1 cellular context compared by ENCODE assay signal in genomic region chr1:182795563-182796228, GRCh38.
TF ChIP-seq lines count a peak whose summit lies in the region.

No MANE protein-coding gene starts in this region.

TF ChIP-seq in K562, 482 proteins besides CTCF, POLR2A, EP300 and RAD21 (continued from another document and continues in another):
- TF ChIP-seq ZNF407 (IDR thresholded peaks at IDR 0.05; ENCODE audit: low read depth), result no peak
- no peak for TF ChIP-seq ZKSCAN8 (CRISPR knock-in tag; IDR thresholded peaks at IDR 0.05)
- peak; percentile 71; the same call in 1 of the 2 replicates for TF ChIP-seq GATAD2B (IDR thresholded peaks at IDR 0.05; ENCODE audit: borderline replicate concordance)
- TF ChIP-seq, protein P1, sequence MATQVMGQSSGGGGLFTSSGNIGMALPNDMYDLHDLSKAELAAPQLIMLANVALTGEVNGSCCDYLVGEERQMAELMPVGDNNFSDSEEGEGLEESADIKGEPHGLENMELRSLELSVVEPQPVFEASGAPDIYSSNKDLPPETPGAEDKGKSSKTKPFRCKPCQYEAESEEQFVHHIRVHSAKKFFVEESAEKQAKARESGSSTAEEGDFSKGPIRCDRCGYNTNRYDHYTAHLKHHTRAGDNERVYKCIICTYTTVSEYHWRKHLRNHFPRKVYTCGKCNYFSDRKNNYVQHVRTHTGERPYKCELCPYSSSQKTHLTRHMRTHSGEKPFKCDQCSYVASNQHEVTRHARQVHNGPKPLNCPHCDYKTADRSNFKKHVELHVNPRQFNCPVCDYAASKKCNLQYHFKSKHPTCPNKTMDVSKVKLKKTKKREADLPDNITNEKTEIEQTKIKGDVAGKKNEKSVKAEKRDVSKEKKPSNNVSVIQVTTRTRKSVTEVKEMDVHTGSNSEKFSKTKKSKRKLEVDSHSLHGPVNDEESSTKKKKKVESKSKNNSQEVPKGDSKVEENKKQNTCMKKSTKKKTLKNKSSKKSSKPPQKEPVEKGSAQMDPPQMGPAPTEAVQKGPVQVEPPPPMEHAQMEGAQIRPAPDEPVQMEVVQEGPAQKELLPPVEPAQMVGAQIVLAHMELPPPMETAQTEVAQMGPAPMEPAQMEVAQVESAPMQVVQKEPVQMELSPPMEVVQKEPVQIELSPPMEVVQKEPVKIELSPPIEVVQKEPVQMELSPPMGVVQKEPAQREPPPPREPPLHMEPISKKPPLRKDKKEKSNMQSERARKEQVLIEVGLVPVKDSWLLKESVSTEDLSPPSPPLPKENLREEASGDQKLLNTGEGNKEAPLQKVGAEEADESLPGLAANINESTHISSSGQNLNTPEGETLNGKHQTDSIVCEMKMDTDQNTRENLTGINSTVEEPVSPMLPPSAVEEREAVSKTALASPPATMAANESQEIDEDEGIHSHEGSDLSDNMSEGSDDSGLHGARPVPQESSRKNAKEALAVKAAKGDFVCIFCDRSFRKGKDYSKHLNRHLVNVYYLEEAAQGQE (CRISPR knock-in tag; IDR thresholded peaks at IDR 0.05; ENCODE audit: low read depth), result no peak
- TF ChIP-seq, protein P2, sequence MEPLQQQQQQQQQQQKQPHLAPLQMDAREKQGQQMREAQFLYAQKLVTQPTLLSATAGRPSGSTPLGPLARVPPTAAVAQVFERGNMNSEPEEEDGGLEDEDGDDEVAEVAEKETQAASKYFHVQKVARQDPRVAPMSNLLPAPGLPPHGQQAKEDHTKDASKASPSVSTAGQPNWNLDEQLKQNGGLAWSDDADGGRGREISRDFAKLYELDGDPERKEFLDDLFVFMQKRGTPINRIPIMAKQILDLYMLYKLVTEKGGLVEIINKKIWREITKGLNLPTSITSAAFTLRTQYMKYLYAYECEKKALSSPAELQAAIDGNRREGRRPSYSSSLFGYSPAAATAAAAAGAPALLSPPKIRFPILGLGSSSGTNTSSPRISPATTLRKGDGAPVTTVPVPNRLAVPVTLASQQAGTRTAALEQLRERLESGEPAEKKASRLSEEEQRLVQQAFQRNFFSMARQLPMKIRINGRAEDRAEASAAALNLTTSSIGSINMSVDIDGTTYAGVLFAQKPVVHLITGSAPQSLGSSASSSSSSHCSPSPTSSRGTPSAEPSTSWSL (CRISPR knock-in tag; IDR thresholded peaks at IDR 0.05; ENCODE audit: borderline replicate concordance), result no peak
- no peak for TF ChIP-seq NR0B1 (IDR thresholded peaks at IDR 0.05; ENCODE audit: partially characterized antibody)
- TF ChIP-seq HNRNPH1 (optimal IDR thresholded peaks at IDR 0.05; ENCODE audit: low read depth, low read length), result no peak
- no peak for TF ChIP-seq CSDE1 (IDR thresholded peaks at IDR 0.05)
- no peak for TF ChIP-seq POLR2G (IDR thresholded peaks at IDR 0.05; ENCODE audit: low read depth, low read length)
- TF ChIP-seq ZNF644 (tag; IDR thresholded peaks at IDR 0.05; ENCODE audit: low read depth), result no peak; the same call in 1 of the 2 replicates
- no peak for TF ChIP-seq ZSCAN29 (IDR thresholded peaks at IDR 0.05)
- TF ChIP-seq ZNF79 (CRISPR knock-in tag; IDR thresholded peaks at IDR 0.05; ENCODE audit: low read depth), result no peak
- no peak for TF ChIP-seq YBX1 (IDR thresholded peaks at IDR 0.05)
- TF ChIP-seq ZBTB40 (IDR thresholded peaks at IDR 0.05), result no peak
- no peak for TF ChIP-seq ZBTB40 (CRISPR knock-in tag; IDR thresholded peaks at IDR 0.05)
- TF ChIP-seq KDM4B (IDR thresholded peaks at IDR 0.05; ENCODE audit: borderline replicate concordance in 2 of 2, low read depth in 1 of 2), result no peak
- no peak for TF ChIP-seq POLR2B (IDR thresholded peaks at IDR 0.05; ENCODE audit: low read depth, partially characterized antibody)
- TF ChIP-seq SUPT5H (IDR thresholded peaks at IDR 0.05), result no peak
- TF ChIP-seq ARID3A (IDR thresholded peaks at IDR 0.05; ENCODE audit: borderline replicate concordance, low read depth, low read length), result 0 out of 2 replicates have a peak, but pooled peaks have one; percentile 61
- no peak for TF ChIP-seq KLF10 (CRISPR knock-in tag; IDR thresholded peaks at IDR 0.05)
- TF ChIP-seq HMG20A (CRISPR knock-in tag; conservative IDR thresholded peaks at IDR 0.05), result no peak
- TF ChIP-seq ZNF77 (CRISPR knock-in tag; IDR thresholded peaks at IDR 0.05), result no peak
- TF ChIP-seq HNRNPL (IDR thresholded peaks at IDR 0.05; ENCODE audit: low read depth, low read length), result no peak
- no peak for TF ChIP-seq BRD9 (IDR thresholded peaks at IDR 0.05; ENCODE audit: low read depth, partially characterized antibody)
- TF ChIP-seq ZNF785 (CRISPR knock-in tag; IDR thresholded peaks at IDR 0.05), result no peak
- TF ChIP-seq MNT (conservative IDR thresholded peaks at IDR 0.05), result peak in 1 of 2 experiments; percentile 63; a peak in 1 of 4 replicates
